ENCODE assay signal across 32 cellular contexts in genomic region chr16:73601911-73602310, GRCh38.
A peak's percentile ranks its signal among the peaks of the same experiment; 100 is the strongest.
DNase-seq lines count a peak whose midpoint lies in the region; ATAC-seq, FAIRE-seq and TF ChIP-seq lines count a peak whose summit lies in the region.
"Had no signal": no experiment of that assay in that cellular context is flagged by ENCODE, and none has a peak within 500 bp of the region (broad histone marks: within the 10 kb centered on the region; RNA-seq: fewer than 3 reads in every experiment).

No MANE protein-coding gene starts in this region.

- RAD21 ChIA-PET in GM12878 (lab: Charles Lee; ENCODE audit: unreplicated experiment), result interaction anchor here (0.6 kb wide), 1 partner anchor 769 kb away, joined by 3 read pairs; no protein-coding TSS in a partner anchor

- H3K36me3 Mint-ChIP-seq in activated T-helper 17 cell treated with anti-CD3 and anti-CD28 coated beads, Interleukin-2, amount 50 U/mL, for 72 hours (ENCODE audit: low read depth), result no peaks in the 10 kb centered on the region
- H3K36me3 Mint-ChIP-seq: activated naive CD8-positive, alpha-beta T cell; natural killer cell had no signal

- TF ChIP-seq RAD21 in GM12878 (IDR thresholded peaks at IDR 0.05; ENCODE audit: insufficient read depth, low read depth, low read length), result no peak

- H3K4me1 ChIP-seq in GM12878 (ENCODE audit: control insufficient read depth, insufficient read depth, low read length), result no peaks in the 10 kb centered on the region; the same call in 1 of the 2 replicates
- no peaks in the 10 kb centered on the region for H3K4me1 ChIP-seq in gastroesophageal sphincter
- H3K4me1 ChIP-seq: colonic mucosa, vagina had no signal

- SMC1A ChIA-PET in GM12878 (lab: Charles Lee; ENCODE audit: uncharacterized antibody, unreplicated experiment), result no interaction called here

- peak; percentile 38 for FAIRE-seq in GM12878 (lab: Jason Lieb, UNC)
- FAIRE-seq: keratinocyte had no signal

- CTCF ChIA-PET in GM12878 (lab: Yijun Ruan, JAX), result no interaction called here

- no peak overlapping the region; the same call in 1 of the 2 replicates for H3K9ac ChIP-seq in GM12878 (ENCODE audit: control insufficient read depth, insufficient read depth, low read length)
- H3K9ac ChIP-seq: KMS-11 had no signal

- no peaks in the 10 kb centered on the region for H3K4me1 Mint-ChIP-seq in activated T-helper 17 cell treated with anti-CD3 and anti-CD28 coated beads, Interleukin-2, amount 50 U/mL, for 72 hours
- H3K4me1 Mint-ChIP-seq: activated CD4-positive, alpha-beta memory T cell treated with anti-CD3 and anti-CD28 coated beads, Interleukin-2, amount 10 ng/mL, durations not matched to agents 7 days and 5 days; natural killer cell had no signal

- no peak overlapping the region for H2AFZ ChIP-seq in GM12878 (ENCODE audit: control insufficient read depth, low read depth, low read length)
- H2AFZ ChIP-seq: PC-9 had no signal

- H3K9me3 ChIP-seq in GM12878 (replicated peaks; ENCODE audit: control insufficient read depth, insufficient read depth, low read length) (no peaks in the 10 kb centered on the region; the same call in 1 of the 3 replicates), gastroesophageal sphincter (no peaks in the 10 kb centered on the region)
- H3K9me3 ChIP-seq: colonic mucosa, thoracic aorta, vagina had no signal

- H4K20me1 ChIP-seq in GM12878 (ENCODE audit: control insufficient read depth, insufficient read depth), result no peaks in the 10 kb centered on the region

- no peak overlapping the region for H3K4me3 Mint-ChIP-seq in activated T-helper 17 cell treated with anti-CD3 and anti-CD28 coated beads, Interleukin-2, amount 50 U/mL, for 72 hours
- H3K4me3 Mint-ChIP-seq: activated CD4-positive, alpha-beta memory T cell treated with anti-CD3 and anti-CD28 coated beads, Interleukin-2, amount 10 ng/mL, durations not matched to agents 7 days and 5 days; activated naive CD8-positive, alpha-beta T cell; natural killer cell had no signal

- H3K27me3 ChIP-seq in GM12878 (replicated peaks in 1 of 2; ENCODE audit: control insufficient read depth in 2 of 2, insufficient read depth in 2 of 2, low read length in 1 of 2) (no peaks in the 10 kb centered on the region), gastroesophageal sphincter (no peaks in the 10 kb centered on the region), brain microvascular endothelial cell (replicated peaks) (no peaks in the 10 kb centered on the region)
- H3K27me3 ChIP-seq: cardiac muscle cell, colonic mucosa, vagina had no signal

- no TSS peak for BruUV-seq in GM12878 (replicated peaks; lab: Mats Ljungman, UMichigan)

- H3K4me2 ChIP-seq in GM12878 (ENCODE audit: control insufficient read depth, insufficient read depth), result peak overlapping the region; percentile 35; the same call in 1 of the 2 replicates
- H3K4me2 ChIP-seq: KMS-11, PC-9 had no signal

- intact Hi-C loops in GM12878 (cut with micrococcal nuclease; ENCODE audit: unreplicated experiment), result no loop called here

- peak overlapping the region; percentile 50 for H3K27ac ChIP-seq in GM12878 (ENCODE audit: control insufficient read depth, insufficient read depth)
- no peak overlapping the region for H3K27ac ChIP-seq in gastroesophageal sphincter
- H3K27ac ChIP-seq in brain microvascular endothelial cell, result no peak overlapping the region
- H3K27ac ChIP-seq: cardiac muscle cell, colonic mucosa, HL-60, KMS-11, PC-9, thoracic aorta, vagina had no signal

- POLR2A ChIA-PET in GM12878 (lab: Charles Lee), result no interaction called here

- ATAC-seq in GM18868 (IDR thresholded peaks at IDR 0.05; ENCODE audit: unreplicated experiment), result peak; percentile 87
- ATAC-seq in GM21526 (IDR thresholded peaks at IDR 0.05; ENCODE audit: low FRiP score, unreplicated experiment), result peak; percentile 78
- peak; percentile 88 for ATAC-seq in HG02885 (IDR thresholded peaks at IDR 0.05; ENCODE audit: poor library complexity, unreplicated experiment)
- ATAC-seq in GM12878, result peak; percentile 87
- ATAC-seq in gastroesophageal sphincter, result no peak
- no peak for ATAC-seq in activated T-helper 17 cell treated with anti-CD3 and anti-CD28 coated beads, Interleukin-2, amount 50 U/mL, for 72 hours (replicated peaks)
- ATAC-seq: natural killer cell, Right ventricle myocardium inferior had no signal

- no peaks in the 10 kb centered on the region for H3K36me3 ChIP-seq in GM12878 (ENCODE audit: control insufficient read depth in 2 of 2, insufficient read depth in 2 of 2, low read length in 1 of 2)
- no peaks in the 10 kb centered on the region for H3K36me3 ChIP-seq in gastroesophageal sphincter
- no peaks in the 10 kb centered on the region for H3K36me3 ChIP-seq in brain microvascular endothelial cell (replicated peaks)
- H3K36me3 ChIP-seq: cardiac muscle cell, colonic mucosa, thoracic aorta, vagina had no signal

- no peaks in the 10 kb centered on the region for H3K27me3 Mint-ChIP-seq in activated T-helper 17 cell treated with anti-CD3 and anti-CD28 coated beads, Interleukin-2, amount 50 U/mL, for 72 hours
- H3K27me3 Mint-ChIP-seq: activated CD4-positive, alpha-beta memory T cell treated with anti-CD3 and anti-CD28 coated beads, Interleukin-2, amount 10 ng/mL, durations not matched to agents 7 days and 5 days; activated naive CD8-positive, alpha-beta T cell had no signal

- peak; percentile 19 for DNase-seq in GM12878 (ENCODE audit: low read depth, low spot score)
- DNase-seq in NCI-H446 treated with DMSO at 0.1 percent for 48 hours (lab: John Stamatoyannopoulos, UW), result no peak
- no peak for DNase-seq in brain microvascular endothelial cell
- DNase-seq: activated CD4-positive, alpha-beta memory T cell treated with anti-CD3 and anti-CD28 coated beads, Interleukin-2, amount 10 ng/mL, durations not matched to agents 7 days and 5 days; activated CD4-positive, alpha-beta T cell treated with anti-CD3 and anti-CD28 coated beads for 1 hour; anterior cingulate cortex; C1 segment of cervical spinal cord; Caco-2; colonic mucosa; DND-41; effector CD8-positive, alpha-beta T cell; natural killer cell; NCI-H1436; NCI-H2081 treated with DMSO at 0.1 percent for 48 hours; NCI-H345; NCI-H82; PC-9; stimulated activated naive CD4-positive, alpha-beta T cell treated with Interleukin-2 at 50 U/mL for 16 hours had no signal

- in situ Hi-C loops in GM12878 (cut with MboI), result no loop called here
- in situ Hi-C loops in brain microvascular endothelial cell (cut with HindIII; ENCODE audit: low pct_ligation_motif_present, low sequenced_read_pairs), result no loop called here

- no peak overlapping the region for H3K27ac Mint-ChIP-seq in activated T-helper 17 cell treated with anti-CD3 and anti-CD28 coated beads, Interleukin-2, amount 50 U/mL, for 72 hours
- H3K27ac Mint-ChIP-seq: activated CD4-positive, alpha-beta memory T cell treated with anti-CD3 and anti-CD28 coated beads, Interleukin-2, amount 10 ng/mL, durations not matched to agents 7 days and 5 days; activated naive CD8-positive, alpha-beta T cell; activated T-helper 2 cell treated with anti-CD3 and anti-CD28 coated beads, Interferon-gamma antibody, Interleukin-2, Interleukin-4, amounts not matched to agents 10 μg/mL and 5 μg/mL and 100 μg/mL, durations not matched to agents 14 hours and 24 hours and 36 hours; natural killer cell had no signal

- no peak for TF ChIP-seq POLR2A in GM12878 (IDR thresholded peaks at IDR 0.05; ENCODE audit: low read depth, low read length)
- no peak for TF ChIP-seq POLR2A in gastroesophageal sphincter (IDR thresholded peaks at IDR 0.05)

- TF ChIP-seq EP300 in GM12878 (IDR thresholded peaks at IDR 0.05; ENCODE audit: borderline replicate concordance in 1 of 2, control insufficient read depth in 1 of 2, low read depth in 2 of 2, low read length in 2 of 2), result no peak
- TF ChIP-seq EP300 in gastroesophageal sphincter (IDR thresholded peaks at IDR 0.05), result no peak

- 40% methylated on average over 3 of the region's 3 CpGs for WGBS in GM12878 (ENCODE audit: insufficient coverage, insufficient replicate concordance, low lambda C conversion rate, missing lambda C conversion rate)
- WGBS in gastroesophageal sphincter (ENCODE audit: low coverage in 1 of 2), 2 donors, result 66 to 77% methylated on average over 3 of the region's 3 CpGs

- no peak for TF ChIP-seq CTCF in GM12878 (IDR thresholded peaks at IDR 0.05 in 2 of 3, conservative IDR thresholded peaks at IDR 0.05 in 1 of 3; ENCODE audit: control insufficient read depth in 2 of 3, extremely low read depth in 1 of 3, insufficient read depth in 1 of 3, low read depth in 3 of 3, low read length in 3 of 3)
- TF ChIP-seq CTCF in gastroesophageal sphincter (IDR thresholded peaks at IDR 0.05), result no peak
- TF ChIP-seq CTCF in brain microvascular endothelial cell (IDR thresholded peaks at IDR 0.05; ENCODE audit: low read depth, low read length, missing control alignments), result no peak

- no peaks in the 10 kb centered on the region for H3K79me2 ChIP-seq in GM12878 (ENCODE audit: control insufficient read depth, insufficient read depth, low read length)

- H3K4me3 ChIP-seq in GM12878, result no peak overlapping the region
- no peak overlapping the region for H3K4me3 ChIP-seq in gastroesophageal sphincter
- H3K4me3 ChIP-seq in brain microvascular endothelial cell (ENCODE audit: low read depth, low read length), result no peak overlapping the region
- H3K4me3 ChIP-seq: cardiac muscle cell, colonic mucosa, PC-9, thoracic aorta, vagina had no signal

- no peaks in the 10 kb centered on the region for H3K9me3 Mint-ChIP-seq in activated T-helper 17 cell treated with anti-CD3 and anti-CD28 coated beads, Interleukin-2, amount 50 U/mL, for 72 hours
- H3K9me3 Mint-ChIP-seq: natural killer cell had no signal

TF ChIP-seq in GM12878, 131 proteins besides CTCF, POLR2A, EP300 and RAD21 (continues in another document):
- TF ChIP-seq, protein P1, sequence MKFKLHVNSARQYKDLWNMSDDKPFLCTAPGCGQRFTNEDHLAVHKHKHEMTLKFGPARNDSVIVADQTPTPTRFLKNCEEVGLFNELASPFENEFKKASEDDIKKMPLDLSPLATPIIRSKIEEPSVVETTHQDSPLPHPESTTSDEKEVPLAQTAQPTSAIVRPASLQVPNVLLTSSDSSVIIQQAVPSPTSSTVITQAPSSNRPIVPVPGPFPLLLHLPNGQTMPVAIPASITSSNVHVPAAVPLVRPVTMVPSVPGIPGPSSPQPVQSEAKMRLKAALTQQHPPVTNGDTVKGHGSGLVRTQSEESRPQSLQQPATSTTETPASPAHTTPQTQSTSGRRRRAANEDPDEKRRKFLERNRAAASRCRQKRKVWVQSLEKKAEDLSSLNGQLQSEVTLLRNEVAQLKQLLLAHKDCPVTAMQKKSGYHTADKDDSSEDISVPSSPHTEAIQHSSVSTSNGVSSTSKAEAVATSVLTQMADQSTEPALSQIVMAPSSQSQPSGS (IDR thresholded peaks at IDR 0.05; ENCODE audit: low read length), result 0 out of 2 replicates have a peak, but pooled peaks have one; percentile 30
- TF ChIP-seq JUNB (IDR thresholded peaks at IDR 0.05) (peak; percentile 62), RUNX3 (IDR thresholded peaks at IDR 0.05; ENCODE audit: low read length) (0 out of 2 replicates have a peak, but pooled peaks have one; percentile 9)

Comparison
In these comparisons a context has a peak if more than half of its experiments do, and no peak if none do; other contexts are left out.
1. ATAC-seq: peak in GM18868 (single experiment), GM21526 (single experiment), HG02885 (single experiment) and GM12878 (single experiment); none in gastroesophageal sphincter (single experiment) and activated T-helper 17 cell treated with anti-CD3 and anti-CD28 coated beads, Interleukin-2, amount 50 U/mL, for 72 hours (single experiment).